ENCODE assay signal across 12 cellular contexts in the genomic region with DNA sequence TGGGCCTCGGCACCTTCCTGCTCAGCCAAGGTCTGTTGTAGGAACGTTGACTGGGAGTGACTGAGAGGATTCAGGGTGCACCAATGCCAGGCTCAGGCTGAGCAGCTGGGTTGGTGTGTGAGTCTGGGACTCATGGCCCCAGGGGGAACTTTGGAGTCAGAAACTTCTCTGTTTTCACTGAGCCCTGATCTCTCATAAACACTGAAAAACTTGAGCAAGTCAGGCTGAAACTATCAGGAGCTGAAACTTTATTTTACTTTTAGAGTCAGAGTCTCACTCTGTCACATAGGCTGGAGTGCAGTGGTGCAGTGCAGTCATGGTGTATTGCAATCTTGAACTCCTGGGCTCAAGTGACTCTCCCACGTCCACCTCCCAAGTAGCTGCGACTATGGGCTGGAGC. TPM values are rescaled to one million over a fixed set of nuclear protein-coding genes. Genes with fewer than 3 reads are reported as not detected.
DNase-seq lines count a peak whose midpoint lies in the region; ATAC-seq, FAIRE-seq and TF ChIP-seq lines count a peak whose summit lies in the region.
"Had no signal": no experiment of that assay in that cellular context is flagged by ENCODE, and none has a peak within 500 bp of the region (broad histone marks: within the 10 kb centered on the region; RNA-seq: fewer than 3 reads in every experiment).

No MANE protein-coding gene starts in this region.

- H3K79me2 ChIP-seq in keratinocyte (ENCODE audit: control insufficient read depth, insufficient read depth, low read length) (peaks cover 71% of the 10 kb centered on the region), PC-3 (ENCODE audit: low read length) (no peaks in the 10 kb centered on the region)

- no peak overlapping the region for H3K4me3 Mint-ChIP-seq in T-helper 2 cell treated with Interferon-gamma antibody and Interleukin-4, amounts not matched to agents 5 μg/mL and 100 μg/mL, for 36 hours
- no peak overlapping the region for H3K4me3 Mint-ChIP-seq in naive thymus-derived CD8-positive, alpha-beta T cell

- no peak for TF ChIP-seq POLR2A in GM18505 (IDR thresholded peaks at IDR 0.05; ENCODE audit: borderline replicate concordance, extremely low read depth, insufficient read depth, insufficient read length)

- H3K9me3 ChIP-seq in keratinocyte (ENCODE audit: control insufficient read depth, low read depth, low read length) (no peaks in the 10 kb centered on the region), mucosa of descending colon (no peaks in the 10 kb centered on the region), PC-3 (ENCODE audit: low read length) (no peaks in the 10 kb centered on the region)

- TF ChIP-seq CTCF in keratinocyte (optimal IDR thresholded peaks at IDR 0.05 in 1 of 3, IDR thresholded peaks at IDR 0.05 in 1 of 3, conservative IDR thresholded peaks at IDR 0.05 in 1 of 3; ENCODE audit: extremely low read depth in 1 of 3, insufficient read depth in 2 of 3, low read length in 3 of 3): no peak
- TF ChIP-seq CTCF in mucosa of descending colon (IDR thresholded peaks at IDR 0.05): no peak
- no peak for TF ChIP-seq CTCF in PC-3 (conservative IDR thresholded peaks at IDR 0.05; ENCODE audit: low read depth, low read length)

- H3K9me1 ChIP-seq in keratinocyte (ENCODE audit: control insufficient read depth, extremely low read depth, insufficient read depth, low read length): peaks cover 2% of the 10 kb centered on the region

- no peak for DNase-seq in keratinocyte (ENCODE audit: low read depth, low spot score)
- DNase-seq in T-helper 2 cell treated with Interferon-gamma antibody and Interleukin-4, amounts not matched to agents 5 μg/mL and 100 μg/mL, for 36 hours (ENCODE audit: low spot score): no peak
- no peak for DNase-seq in mucosa of descending colon
- DNase-seq in naive thymus-derived CD8-positive, alpha-beta T cell: no peak
- no peak for DNase-seq in PC-3
- DNase-seq: activated CD4-positive, alpha-beta T cell treated with anti-CD3 and anti-CD28 coated beads for 48 hours had no signal

- no TSS peak for BruUV-seq in PC-3 (replicated peaks; lab: Mats Ljungman, UMichigan)

- no peaks in the 10 kb centered on the region for H3F3A ChIP-seq in PC-3 (ENCODE audit: low read length, unreplicated experiment)

- peaks cover 9 to 26% of the 10 kb centered on the region in 2 experiments for H3K36me3 ChIP-seq in keratinocyte (ENCODE audit: control insufficient read depth in 2 of 2, extremely low read depth in 1 of 2, insufficient read depth in 2 of 2, low read length in 2 of 2)
- H3K36me3 ChIP-seq in mucosa of descending colon (ENCODE audit: low read depth): no peaks in the 10 kb centered on the region
- H3K36me3 ChIP-seq in PC-3 (ENCODE audit: low read depth, low read length): peaks cover 7% of the 10 kb centered on the region; the same call in 1 of the 2 replicates

- FAIRE-seq in keratinocyte (lab: Jason Lieb, UNC): no peak
- FAIRE-seq: bronchial epithelial cell had no signal

- H3K9me3 Mint-ChIP-seq in T-helper 2 cell treated with Interferon-gamma antibody and Interleukin-4, amounts not matched to agents 5 μg/mL and 100 μg/mL, for 36 hours: peaks cover 5% of the 10 kb centered on the region
- no peaks in the 10 kb centered on the region for H3K9me3 Mint-ChIP-seq in naive thymus-derived CD8-positive, alpha-beta T cell

- peak overlapping the region; percentile 43 for H3K9ac ChIP-seq in keratinocyte (ENCODE audit: control insufficient read depth, extremely low read depth, insufficient read depth, low read length)
- no peak overlapping the region for H3K9ac ChIP-seq in PC-3 (ENCODE audit: low read length)

- H3K27me3 Mint-ChIP-seq in T-helper 2 cell treated with Interferon-gamma antibody and Interleukin-4, amounts not matched to agents 5 μg/mL and 100 μg/mL, for 36 hours (ENCODE audit: low read depth): no peaks in the 10 kb centered on the region
- no peaks in the 10 kb centered on the region for H3K27me3 Mint-ChIP-seq in naive thymus-derived CD8-positive, alpha-beta T cell

- intact Hi-C loops in mucosa of descending colon (cut with DNase I, micrococcal nuclease) (no loop called here), PC-3 (cut with micrococcal nuclease) (no loop called here)

- H3K27me3 ChIP-seq in keratinocyte (ENCODE audit: control insufficient read depth, extremely low read depth, insufficient read depth, low read length) (no peaks in the 10 kb centered on the region), PC-3 (ENCODE audit: low read length) (no peaks in the 10 kb centered on the region)
- H3K27me3 ChIP-seq: heart left ventricle had no signal

- peak; percentile 61 for ATAC-seq in GM18505 (IDR thresholded peaks at IDR 0.05; ENCODE audit: unreplicated experiment)
- peak; percentile 69 for ATAC-seq in GM21447 (IDR thresholded peaks at IDR 0.05; ENCODE audit: unreplicated experiment)
- ATAC-seq in HG03342 (IDR thresholded peaks at IDR 0.05; ENCODE audit: unreplicated experiment): peak; percentile 45
- no peak for ATAC-seq in mucosa of descending colon
- no peak for ATAC-seq in naive thymus-derived CD8-positive, alpha-beta T cell
- no peak for ATAC-seq in PC-3
- ATAC-seq: heart left ventricle had no signal

- H3K4me2 ChIP-seq in keratinocyte (ENCODE audit: control insufficient read depth, extremely low read depth, insufficient read depth, low read depth, low read length) (peak overlapping the region; percentile 49), PC-3 (ENCODE audit: low read length) (no peak overlapping the region)

- peaks cover 26% of the 10 kb centered on the region for H3K4me1 Mint-ChIP-seq in T-helper 2 cell treated with Interferon-gamma antibody and Interleukin-4, amounts not matched to agents 5 μg/mL and 100 μg/mL, for 36 hours (ENCODE audit: low read depth)
- H3K4me1 Mint-ChIP-seq in naive thymus-derived CD8-positive, alpha-beta T cell: peaks cover 18 to 42% (median 30%) of the 10 kb centered on the region in 4 donors

- CTCF ChIA-PET in PC-3 (lab: Charles Lee): interaction anchor here (0.6 kb wide), 1 partner anchor 32 kb away, joined by 3 read pairs; no protein-coding TSS in a partner anchor

- H4K20me1 ChIP-seq in keratinocyte (ENCODE audit: control insufficient read depth, extremely low read depth, insufficient read depth, low read length) (no peaks in the 10 kb centered on the region), PC-3 (ENCODE audit: low read length) (no peaks in the 10 kb centered on the region)

- dilution Hi-C loops in keratinocyte (cut with MboI; ENCODE audit: extremely low pct_ligation_motif_present, low sequenced_read_pairs): no loop called here

- H3K27ac Mint-ChIP-seq in T-helper 2 cell treated with Interferon-gamma antibody and Interleukin-4, amounts not matched to agents 5 μg/mL and 100 μg/mL, for 36 hours: no peak overlapping the region
- H3K27ac Mint-ChIP-seq in naive thymus-derived CD8-positive, alpha-beta T cell: peak overlapping the region in 2 of 10 donors; percentile 5 to 43

- H3K36me3 Mint-ChIP-seq in T-helper 2 cell treated with Interferon-gamma antibody and Interleukin-4, amounts not matched to agents 5 μg/mL and 100 μg/mL, for 36 hours (ENCODE audit: low read depth): peaks cover 30% of the 10 kb centered on the region
- H3K36me3 Mint-ChIP-seq in naive thymus-derived CD8-positive, alpha-beta T cell: peaks cover 0 to 34% (median 18%) of the 10 kb centered on the region in 3 donors

- H3K4me3 ChIP-seq in keratinocyte (ENCODE audit: control insufficient read depth in 2 of 3, extremely low read depth in 1 of 3, insufficient read depth in 2 of 3, low read depth in 1 of 3, low read length in 3 of 3): peak overlapping the region in 2 of 3 experiments; percentile 19 to 51
- no peak overlapping the region for H3K4me3 ChIP-seq in mucosa of descending colon
- H3K4me3 ChIP-seq in PC-3 (ENCODE audit: low read length): no peak overlapping the region
- H3K4me3 ChIP-seq: HAP-1, heart left ventricle had no signal

- H3K4me1 ChIP-seq in keratinocyte (ENCODE audit: control insufficient read depth, extremely low read depth, insufficient read depth, low read length): peaks cover 46% of the 10 kb centered on the region
- peaks cover 3% of the 10 kb centered on the region for H3K4me1 ChIP-seq in mucosa of descending colon (ENCODE audit: low read depth)
- 0 out of 2 replicates have a peak, but pooled peaks cover 5% of the 10 kb centered on the region for H3K4me1 ChIP-seq in PC-3 (ENCODE audit: insufficient read depth, low read length)

- H2AFZ ChIP-seq in keratinocyte (ENCODE audit: control insufficient read depth, low read length) (no peak overlapping the region), PC-3 (ENCODE audit: low read length) (no peak overlapping the region)

- peak overlapping the region; percentile 58 for H3K27ac ChIP-seq in keratinocyte (ENCODE audit: control insufficient read depth, insufficient read depth, low read length)
- no peak overlapping the region for H3K27ac ChIP-seq in PC-3 (ENCODE audit: low read length)

- no peaks in the 10 kb centered on the region for H3K9me2 ChIP-seq in PC-3 (replicated peaks; ENCODE audit: low read length)

- POLR2A ChIA-PET in naive thymus-derived CD8-positive, alpha-beta T cell (lab: Charles Lee): no interaction called here
- POLR2A ChIA-PET in PC-3 (lab: Charles Lee; ENCODE audit: unreplicated experiment): no interaction called here

RNA-seq across cellular contexts. Expression of gene TRAK1, which starts 3.0 kb away (rescaled TPM):
- 58.2 to 63.7 TPM (median 62.8 TPM) in 3 replicates for polyA plus RNA-seq in keratinocyte
- polyA plus RNA-seq in keratinocyte (2011; ENCODE audit: low read depth): 29.8 TPM
- 48.0 and 49.5 TPM in 2 replicates for polyA plus RNA-seq in keratinocyte (2011; cell fraction: cytosol; rRNA removed)
- 132 and 142 TPM in 2 replicates for polyA plus RNA-seq in keratinocyte (2011; cell fraction: nucleus; rRNA removed)
- polyA plus RNA-seq in keratinocyte (2012; ENCODE audit: low replicate concordance): 29.8 and 46.9 TPM in 2 replicates
- polyA minus RNA-seq in keratinocyte: 82.0 to 97.3 TPM (median 91.8 TPM) in 3 replicates
- 84.2 TPM for polyA minus RNA-seq in keratinocyte (2011; cell fraction: cytosol; rRNA and poly(A)+ RNA removed)
- polyA minus RNA-seq in keratinocyte (2011; cell fraction: nucleus; rRNA and poly(A)+ RNA removed): 83.0 and 146 TPM in 2 replicates
- total RNA-seq in mucosa of descending colon (100 to 1,000 TPM in 1 of 3 donors, 10 to 100 TPM in 2; 61.8 to 104 (median 83.4) TPM), PC-3 (2014; rRNA removed) (23.4 and 29.0 TPM in 2 replicates)
- 10 to 100 TPM; 18.8 to 19.1 TPM for total RNA-seq in naive thymus-derived CD8-positive, alpha-beta T cell
- 1 to 10 TPM; 4.3 to 8.3 (median 4.8) TPM for polyA plus RNA-seq in naive thymus-derived CD8-positive, alpha-beta T cell

Comparison
In these comparisons a context has a peak if more than half of its experiments do, and no peak if none do; other contexts are left out.
1. ATAC-seq: peak in GM18505 (single experiment), GM21447 (single experiment) and HG03342 (single experiment); none in mucosa of descending colon (single experiment), naive thymus-derived CD8-positive, alpha-beta T cell (0 of 2) and PC-3 (single experiment).
2. H3K4me3 ChIP-seq: peak in keratinocyte (2 of 3); none in mucosa of descending colon (single experiment) and PC-3 (single experiment).